In genomic region chr4:128858875-128859696, GRCh38 we compare ENCODE assay signal across 14 cellular contexts. TPM values are rescaled to one million over a fixed set of nuclear protein-coding genes. Genes with fewer than 3 reads are reported as not detected.
DNase-seq lines count a peak whose midpoint lies in the region; ATAC-seq, FAIRE-seq and TF ChIP-seq lines count a peak whose summit lies in the region.
"Had no signal": no experiment of that assay in that cellular context is flagged by ENCODE, and none has a peak within 500 bp of the region (broad histone marks: within the 10 kb centered on the region; RNA-seq: fewer than 3 reads in every experiment).

No MANE protein-coding gene starts in this region.

- H3K9ac ChIP-seq in H1 (replicated peaks in 1 of 4; ENCODE audit: extremely low read depth in 1 of 4, low read depth in 3 of 4, low read length in 3 of 4), result no peak overlapping the region

- POLR2A ChIA-PET in BJ (lab: Charles Lee), result interaction anchor here (0.6 to 0.7 kb wide), 3 partner anchors 13 to 409 kb away, joined by 3 to 6 read pairs (median 4); no protein-coding TSS in a partner anchor
- POLR2A ChIA-PET in H1 (lab: Charles Lee; ENCODE audit: partially characterized antibody), result interaction anchor here (0.9 to 12.5 kb wide), 6 partner anchors 10 to 50 kb away, joined by 3 to 204 read pairs (median 4); partner anchors contain the start of gene JADE1
- POLR2A ChIA-PET in MCF 10A (lab: Yijun Ruan, JAX), result no interaction called here

- TF ChIP-seq RAD21 in H1 (IDR thresholded peaks at IDR 0.05 in 1 of 2, conservative IDR thresholded peaks at IDR 0.05 in 1 of 2; ENCODE audit: low read depth in 2 of 2, low read length in 2 of 2), result no peak

- no peak overlapping the region for H2BK120ac ChIP-seq in H1 (replicated peaks; ENCODE audit: low read depth, low read length)

- DNase-seq in BJ (ENCODE audit: low read depth), result peak; percentile 57
- DNase-seq in HS-27A (ENCODE audit: low read depth), result peak; percentile 54
- no peak for DNase-seq in H1 (ENCODE audit: low read depth in 1 of 2, low spot score in 2 of 2)
- DNase-seq in natural killer cell treated with Interleukin-12 subunit alpha and Interleukin-12 subunit beta and Interleukin-15 and Interleukin-18, amount 100 ng/mL, for 72 hours (ENCODE audit: low spot score), result no peak
- no peak for DNase-seq in COLO668 (lab: John Stamatoyannopoulos, UW; ENCODE audit: unreplicated experiment)
- no peak for DNase-seq in MCF 10A (ENCODE audit: unreplicated experiment)
- no peak for DNase-seq in cerebellum (ENCODE audit: low spot score)
- DNase-seq: activated CD4-positive, alpha-beta T cell treated with anti-CD3 and anti-CD28 coated beads for 1 hour; central memory CD4-positive, alpha-beta T cell; NCI-H1694 treated with DMSO at 0.1 percent for 48 hours; stimulated activated CD4-positive, alpha-beta T cell treated with anti-CD3 and anti-CD28 coated beads, Interleukin-4, amount 100 ng/mL, for 1 hour; thyroid gland had no signal

- no peaks in the 10 kb centered on the region for H3K9me3 Mint-ChIP-seq in natural killer cell treated with Interleukin-12 subunit alpha and Interleukin-12 subunit beta and Interleukin-15 and Interleukin-18, amount 100 ng/mL, for 72 hours
- H3K9me3 Mint-ChIP-seq in MCF 10A (ENCODE audit: unreplicated experiment), result no peaks in the 10 kb centered on the region

- ATAC-seq in natural killer cell treated with Interleukin-12 subunit alpha and Interleukin-12 subunit beta and Interleukin-15 and Interleukin-18, amount 100 ng/mL, for 72 hours, result no peak
- ATAC-seq in HG03039 (IDR thresholded peaks at IDR 0.05; ENCODE audit: unreplicated experiment), result no peak
- ATAC-seq: Panc1 had no signal

- WGBS in H1 (ENCODE audit: extremely low coverage in 1 of 2, insufficient coverage in 1 of 2, insufficient read length in 1 of 2, insufficient replicate concordance in 2 of 2, low coverage in 1 of 2, low lambda C conversion rate in 2 of 2, missing lambda C conversion rate in 1 of 2), 2 experiments, result 92 to 100% methylated on average over 2 to 19 of the region's 19 CpGs

- BruUV-seq in MCF 10A (replicated peaks; lab: Mats Ljungman, UMichigan), result no TSS peak

- no peak overlapping the region for H4K8ac ChIP-seq in H1 (ENCODE audit: extremely low read depth, insufficient read depth, low read length)

- intact Hi-C loops in MCF 10A (cut with micrococcal nuclease), result no loop called here

- peaks cover 25% of the 10 kb centered on the region for H3K36me3 ChIP-seq in BJ (ENCODE audit: control insufficient read depth, insufficient read depth, low read length)
- peaks cover 62 to 99% (median 89%) of the 10 kb centered on the region in 4 experiments for H3K36me3 ChIP-seq in H1 (ENCODE audit: control insufficient read depth in 2 of 4, insufficient read depth in 4 of 4, low read length in 3 of 4)

- H4K91ac ChIP-seq in H1 (replicated peaks; ENCODE audit: insufficient read length, low read length), result no peak overlapping the region

- H3K14ac ChIP-seq in H1 (ENCODE audit: insufficient read length), result no peak overlapping the region

- H3K27me3 ChIP-seq in BJ (ENCODE audit: control insufficient read depth, insufficient read depth, low read length) (no peaks in the 10 kb centered on the region), H1 (replicated peaks in 1 of 4; ENCODE audit: control insufficient read depth in 3 of 4, extremely low read depth in 1 of 4, insufficient read depth in 3 of 4, low read length in 3 of 4) (no peaks in the 10 kb centered on the region)
- H3K27me3 ChIP-seq: thyroid gland had no signal

- H2BK20ac ChIP-seq in H1 (ENCODE audit: low read length), result no peak overlapping the region

- FAIRE-seq in H1 (lab: Jason Lieb, UNC), result peak; percentile 39

- H3K27me3 Mint-ChIP-seq in natural killer cell treated with Interleukin-12 subunit alpha and Interleukin-12 subunit beta and Interleukin-15 and Interleukin-18, amount 100 ng/mL, for 72 hours, result no peaks in the 10 kb centered on the region
- H3K27me3 Mint-ChIP-seq in MCF 10A (ENCODE audit: insufficient read depth, unreplicated experiment), result no peaks in the 10 kb centered on the region

- no peak overlapping the region for H3K56ac ChIP-seq in H1 (replicated peaks; ENCODE audit: insufficient read length, low read depth, low read length)

- peaks cover 34 to 44% of the 10 kb centered on the region in 2 experiments for H4K20me1 ChIP-seq in H1 (replicated peaks in 1 of 2; ENCODE audit: control insufficient read depth in 1 of 2, insufficient read depth in 2 of 2, low read length in 2 of 2)

- H4K5ac ChIP-seq in H1 (ENCODE audit: insufficient read length, low read depth, low read length), result no peak overlapping the region

- peaks cover 0 to 9% (median 2%) of the 10 kb centered on the region in 4 experiments; a peak in 5 of 7 replicates for H3K4me1 ChIP-seq in H1 (replicated peaks in 1 of 4; ENCODE audit: control insufficient read depth in 3 of 4, insufficient read depth in 4 of 4, low read length in 3 of 4)

- no peak overlapping the region for H2BK5ac ChIP-seq in H1 (ENCODE audit: low read depth, low read length)

- peaks cover 65 to 71% of the 10 kb centered on the region in 2 donors for H3K4me1 Mint-ChIP-seq in natural killer cell treated with Interleukin-12 subunit alpha and Interleukin-12 subunit beta and Interleukin-15 and Interleukin-18, amount 100 ng/mL, for 72 hours (ENCODE audit: low read depth in 2 of 2)
- H3K4me1 Mint-ChIP-seq in MCF 10A (ENCODE audit: insufficient read depth, unreplicated experiment), result no peaks in the 10 kb centered on the region

- 0 out of 2 replicates have a peak overlapping the region, but pooled peaks have one; percentile 75 for H2AK5ac ChIP-seq in H1 (ENCODE audit: low read depth, low read length)

- no peak overlapping the region for H3K4me3 ChIP-seq in BJ (ENCODE audit: low read depth, low read length)
- no peak overlapping the region for H3K4me3 ChIP-seq in H1 (ENCODE audit: extremely low read depth in 1 of 4, insufficient read depth in 2 of 4, low read depth in 3 of 4, low read length in 4 of 4)
- H3K4me3 ChIP-seq: thyroid gland had no signal

- no peak overlapping the region for H2AFZ ChIP-seq in H1 (ENCODE audit: low read length)

- no peak overlapping the region; the same call in 1 of the 2 replicates for H2BK12ac ChIP-seq in H1 (ENCODE audit: low read depth, low read length)

- TF ChIP-seq POLR2A in H1 (IDR thresholded peaks at IDR 0.05; ENCODE audit: control extremely low read depth in 1 of 2, low read depth in 2 of 2, low read length in 2 of 2), result no peak

- H3K18ac ChIP-seq in H1 (ENCODE audit: extremely low read depth, low read length), result no peak overlapping the region

- no peak overlapping the region for H3K27ac ChIP-seq in H1 (ENCODE audit: low read depth, low read length)
- H3K27ac ChIP-seq: thyroid gland had no signal

- H3K79me2 ChIP-seq in H1 (ENCODE audit: control insufficient read depth in 1 of 2, insufficient read depth in 2 of 2, low read length in 2 of 2), result peaks cover 6 to 84% of the 10 kb centered on the region in 2 experiments

- H3K4ac ChIP-seq in H1 (replicated peaks; ENCODE audit: insufficient read length, low read depth, low read length), result peak overlapping the region; percentile 70

- peaks cover 13% of the 10 kb centered on the region for H3K79me1 ChIP-seq in H1 (ENCODE audit: low read depth, low read length)

- H3K4me2 ChIP-seq in H1 (ENCODE audit: insufficient read depth in 1 of 2, low read depth in 2 of 2, low read length in 2 of 2), result no peak overlapping the region

- no peaks in the 10 kb centered on the region for H3K9me3 ChIP-seq in H1 (ENCODE audit: insufficient read depth in 2 of 2, low read depth in 1 of 2, low read length in 1 of 2)
- H3K9me3 ChIP-seq: thyroid gland had no signal

- H3K4me3 Mint-ChIP-seq in natural killer cell treated with Interleukin-12 subunit alpha and Interleukin-12 subunit beta and Interleukin-15 and Interleukin-18, amount 100 ng/mL, for 72 hours, result no peak overlapping the region
- no peak overlapping the region for H3K4me3 Mint-ChIP-seq in MCF 10A (ENCODE audit: unreplicated experiment)

- TF ChIP-seq CTCF in BJ (IDR thresholded peaks at IDR 0.05; ENCODE audit: insufficient read depth, low read depth, low read length) (no peak), H1 (IDR thresholded peaks at IDR 0.05; ENCODE audit: control extremely low read depth in 1 of 3, insufficient read depth in 1 of 3, low read depth in 1 of 3, low read length in 3 of 3) (no peak), MCF 10A (IDR thresholded peaks at IDR 0.05; ENCODE audit: unreplicated experiment) (no peak)

- TF ChIP-seq EP300 in H1 (IDR thresholded peaks at IDR 0.05; ENCODE audit: borderline replicate concordance in 1 of 2, low read depth in 2 of 2, low read length in 2 of 2), result no peak

- H3K23ac ChIP-seq in H1 (ENCODE audit: insufficient read length), result no peak overlapping the region

- H3K23me2 ChIP-seq in H1 (ENCODE audit: low read depth, low read length), result peaks cover 4% of the 10 kb centered on the region; the same call in 1 of the 2 replicates

- peaks cover 37% of the 10 kb centered on the region for H3K36me3 Mint-ChIP-seq in natural killer cell treated with Interleukin-12 subunit alpha and Interleukin-12 subunit beta and Interleukin-15 and Interleukin-18, amount 100 ng/mL, for 72 hours
- peaks cover 86% of the 10 kb centered on the region for H3K36me3 Mint-ChIP-seq in MCF 10A (ENCODE audit: insufficient read depth, unreplicated experiment)

- CTCF ChIA-PET in BJ (lab: Yijun Ruan, JAX), result interaction anchor here (0.7 to 1.5 kb wide), 2 partner anchors 35 to 260 kb away, joined by 3 to 4 read pairs; no protein-coding TSS in a partner anchor
- CTCF ChIA-PET in H1 (lab: Charles Lee; ENCODE audit: partially characterized antibody), result interaction anchor here (1.0 to 1.4 kb wide), 4 partner anchors 14 to 31 kb away, joined by 3 read pairs; no protein-coding TSS in a partner anchor
- CTCF ChIA-PET in MCF 10A (lab: Yijun Ruan, JAX), result interaction anchor here (0.6 kb wide), 2 partner anchors 38 to 75 kb away, joined by 3 read pairs; no protein-coding TSS in a partner anchor

- H3K27ac Mint-ChIP-seq in natural killer cell treated with Interleukin-12 subunit alpha and Interleukin-12 subunit beta and Interleukin-15 and Interleukin-18, amount 100 ng/mL, for 72 hours, result peak overlapping the region; percentile 40 to 59
- no peak overlapping the region for H3K27ac Mint-ChIP-seq in MCF 10A (ENCODE audit: low read depth, unreplicated experiment)

- H2BK15ac ChIP-seq in H1 (ENCODE audit: low read length), result no peak overlapping the region

RNA-seq across cellular contexts. Expression of gene JADE1, which starts 49.6 kb away (rescaled TPM):
- polyA plus RNA-seq in BJ (2011; rRNA removed) (15.4 and 17.4 TPM in 2 replicates), H1 (2011; rRNA removed) (37.7 and 43.8 TPM in 2 replicates)
- 21.8 and 27.1 TPM in 2 replicates for polyA minus RNA-seq in BJ (2011; rRNA and poly(A)+ RNA removed)
- total RNA-seq in H1 (2021; fragmentation: NEBNext Ultra II Directional; extraction: Animal tissue kit (Norgen Biotek cat#: 25700)), result 213 and 216 TPM in 2 replicates
- 57.6 TPM for polyA plus RNA-seq in H1 (2011; cell fraction: cytosol; rRNA removed)
- 123 TPM for polyA plus RNA-seq in H1 (2011; cell fraction: nucleus; rRNA removed)
- polyA plus RNA-seq in H1 (2012, experiment 1 of 2), result 83.3 to 114 TPM (median 103 TPM) in 4 replicates
- 16.3 TPM for polyA plus RNA-seq in H1 (2012, experiment 2 of 2)
- polyA plus RNA-seq in H1 (2013, experiment 1 of 2), result 91.7 TPM
- polyA plus RNA-seq in H1 (2013, experiment 2 of 2), result 84.6 TPM
- 192 and 212 TPM in 2 replicates for polyA minus RNA-seq in H1 (2011; rRNA and poly(A)+ RNA removed)
- 75.4 TPM for polyA minus RNA-seq in H1 (2011; cell fraction: cytosol; rRNA and poly(A)+ RNA removed)
- polyA minus RNA-seq in H1 (2011; cell fraction: nucleus; rRNA and poly(A)+ RNA removed), result 179 TPM
- total RNA-seq in natural killer cell treated with Interleukin-12 subunit alpha and Interleukin-12 subunit beta and Interleukin-15 and Interleukin-18, amount 100 ng/mL, for 72 hours, result 10 to 100 TPM; 21.7 to 33.6 TPM
- total RNA-seq in MCF 10A (2022) (22.7 and 25.9 TPM in 2 replicates), cerebellum (33.5 TPM)

Comparison
In these comparisons a context has a peak if more than half of its experiments do, and no peak if none do; other contexts are left out.
1. DNase-seq: peak in BJ (single experiment) and HS-27A (single experiment); none in H1 (0 of 2), natural killer cell treated with Interleukin-12 subunit alpha and Interleukin-12 subunit beta and Interleukin-15 and Interleukin-18, amount 100 ng/mL, for 72 hours (single experiment), COLO668 (single experiment), MCF 10A (single experiment) and cerebellum (single experiment).